ENCODE assay signal across 13 cellular contexts in genomic region chr11:120807414-120808150, GRCh38.
DNase-seq lines count a peak whose midpoint lies in the region; ATAC-seq, FAIRE-seq and TF ChIP-seq lines count a peak whose summit lies in the region.
"Had no signal": no experiment of that assay in that cellular context is flagged by ENCODE, and none has a peak within 500 bp of the region (broad histone marks: within the 10 kb centered on the region; RNA-seq: fewer than 3 reads in every experiment).

No MANE protein-coding gene starts in this region.

- no peak overlapping the region for H2AFZ ChIP-seq in osteoblast (ENCODE audit: low read length)
- H2AFZ ChIP-seq: parathyroid adenoma had no signal

- peaks cover 18% of the 10 kb centered on the region for H3K27me3 ChIP-seq in osteoblast (ENCODE audit: insufficient read depth, low read length)
- peaks cover 0 to 3% of the 10 kb centered on the region in 2 donors for H3K27me3 ChIP-seq in small intestine (ENCODE audit: control insufficient read depth in 2 of 2, insufficient read depth in 2 of 2, low read length in 2 of 2)

- 76 to 77% (median 76%) methylated on average over 13 of the region's 13 CpGs for WGBS in small intestine, 3 donors

- TF ChIP-seq CTCF in fibroblast of mammary gland (conservative IDR thresholded peaks at IDR 0.05; ENCODE audit: control insufficient read depth, insufficient read depth, low read depth, low read length): no peak
- TF ChIP-seq CTCF in osteoblast (IDR thresholded peaks at IDR 0.05; ENCODE audit: extremely low read depth, low read depth, low read length): no peak

- peaks cover 25% of the 10 kb centered on the region for H3K27me3 Mint-ChIP-seq in activated naive CD4-positive, alpha-beta T cell treated with anti-CD3 and anti-CD28 coated beads for 36 hours (ENCODE audit: low read depth)

- no peaks in the 10 kb centered on the region for H4K20me1 ChIP-seq in osteoblast (ENCODE audit: insufficient read depth, low read length)

- H3K36me3 ChIP-seq in osteoblast (ENCODE audit: insufficient read depth, low read length): no peaks in the 10 kb centered on the region
- no peaks in the 10 kb centered on the region for H3K36me3 ChIP-seq in small intestine (ENCODE audit: control insufficient read depth in 2 of 2, insufficient read depth in 2 of 2, low read length in 2 of 2)
- H3K36me3 ChIP-seq: heart left ventricle had no signal

- no peak for ATAC-seq in HG03135 (IDR thresholded peaks at IDR 0.05; ENCODE audit: unreplicated experiment)

- no peak overlapping the region for H3K4me2 ChIP-seq in osteoblast (ENCODE audit: insufficient read depth, low read length)

- intact Hi-C loops in activated naive CD4-positive, alpha-beta T cell treated with anti-CD3 and anti-CD28 coated beads for 36 hours (cut with micrococcal nuclease): no loop called here

- H3K4me3 ChIP-seq in fibroblast of mammary gland (ENCODE audit: control insufficient read depth, low read depth, low read length) (no peak overlapping the region), osteoblast (ENCODE audit: insufficient read depth, low read length) (no peak overlapping the region), small intestine (ENCODE audit: low read depth in 1 of 2, low read length in 2 of 2) (no peak overlapping the region)
- H3K4me3 ChIP-seq: heart left ventricle had no signal

- H3K4me3 Mint-ChIP-seq in activated naive CD4-positive, alpha-beta T cell treated with anti-CD3 and anti-CD28 coated beads for 36 hours: no peak overlapping the region

- no peaks in the 10 kb centered on the region for H3K9me3 ChIP-seq in osteoblast (ENCODE audit: low read depth, low read length)
- H3K9me3 ChIP-seq in small intestine (ENCODE audit: control insufficient read depth, low read depth): no peaks in the 10 kb centered on the region
- H3K9me3 ChIP-seq: heart left ventricle had no signal

- no peaks in the 10 kb centered on the region for H3K36me3 Mint-ChIP-seq in activated naive CD4-positive, alpha-beta T cell treated with anti-CD3 and anti-CD28 coated beads for 36 hours (ENCODE audit: low read depth)

- no peak overlapping the region for H3K27ac ChIP-seq in osteoblast (ENCODE audit: low read depth, low read length)
- no peak overlapping the region for H3K27ac ChIP-seq in small intestine (ENCODE audit: low read depth in 1 of 2, low read length in 1 of 2)
- H3K27ac ChIP-seq: heart left ventricle, parathyroid adenoma, VCaP had no signal

- no peaks in the 10 kb centered on the region for H3K79me2 ChIP-seq in osteoblast (ENCODE audit: insufficient read depth, low read length)
- H3K79me2 ChIP-seq: parathyroid adenoma had no signal

- no peaks in the 10 kb centered on the region for H3K9me3 Mint-ChIP-seq in activated naive CD4-positive, alpha-beta T cell treated with anti-CD3 and anti-CD28 coated beads for 36 hours

- no peaks in the 10 kb centered on the region for H3K4me1 Mint-ChIP-seq in activated naive CD4-positive, alpha-beta T cell treated with anti-CD3 and anti-CD28 coated beads for 36 hours (ENCODE audit: low read depth)

- peaks cover 5% of the 10 kb centered on the region for H3K4me1 ChIP-seq in osteoblast (ENCODE audit: insufficient read depth, low read length)
- no peaks in the 10 kb centered on the region for H3K4me1 ChIP-seq in small intestine (ENCODE audit: control insufficient read depth in 2 of 2, insufficient read depth in 1 of 2, low read depth in 1 of 2, low read length in 1 of 2)
- H3K4me1 ChIP-seq: heart left ventricle had no signal

- CTCF ChIA-PET in activated naive CD4-positive, alpha-beta T cell treated with anti-CD3 and anti-CD28 coated beads for 36 hours (lab: Charles Lee): interaction anchor here (0.7 to 1.1 kb wide), 2 partner anchors 297 to 609 kb away, joined by 3 read pairs; no protein-coding TSS in a partner anchor

- peak; percentile 97 for FAIRE-seq in RCC 7860 (lab: Jason Lieb, UNC)
- no peak for FAIRE-seq in small intestine (lab: Jason Lieb, UNC)

- H3K27ac Mint-ChIP-seq in activated naive CD4-positive, alpha-beta T cell treated with anti-CD3 and anti-CD28 coated beads for 36 hours: no peak overlapping the region

- DNase-seq in GM03348 (ENCODE audit: low spot score) (peak; percentile 84), RCC 7860 (ENCODE audit: low spot score) (peak; percentile 97), fibroblast of mammary gland (ENCODE audit: low read depth) (peak; percentile 75), osteoblast (ENCODE audit: insufficient read length, low spot score, missing footprints) (peak; percentile 95), putamen (ENCODE audit: low spot score) (no peak), small intestine (no peak)
- no peak for DNase-seq in activated naive CD4-positive, alpha-beta T cell treated with anti-CD3 and anti-CD28 coated beads for 36 hours
- DNase-seq: activated naive CD4-positive, alpha-beta T cell treated with anti-CD3 and anti-CD28 coated beads, Interleukin-2, amount 50 U/mL, for 16 hours; heart left ventricle; NCI-H524 treated with DMSO at 0.1 percent for 48 hours had no signal

Comparison
In these comparisons a context has a peak if more than half of its experiments do, and no peak if none do; other contexts are left out.
1. DNase-seq: peak in GM03348 (single experiment), RCC 7860 (single experiment), fibroblast of mammary gland (single experiment) and osteoblast (single experiment); none in putamen (single experiment), small intestine (single experiment) and activated naive CD4-positive, alpha-beta T cell treated with anti-CD3 and anti-CD28 coated beads for 36 hours (single experiment).